ENCODE assay signal across 8 cellular contexts in the genomic region with DNA sequence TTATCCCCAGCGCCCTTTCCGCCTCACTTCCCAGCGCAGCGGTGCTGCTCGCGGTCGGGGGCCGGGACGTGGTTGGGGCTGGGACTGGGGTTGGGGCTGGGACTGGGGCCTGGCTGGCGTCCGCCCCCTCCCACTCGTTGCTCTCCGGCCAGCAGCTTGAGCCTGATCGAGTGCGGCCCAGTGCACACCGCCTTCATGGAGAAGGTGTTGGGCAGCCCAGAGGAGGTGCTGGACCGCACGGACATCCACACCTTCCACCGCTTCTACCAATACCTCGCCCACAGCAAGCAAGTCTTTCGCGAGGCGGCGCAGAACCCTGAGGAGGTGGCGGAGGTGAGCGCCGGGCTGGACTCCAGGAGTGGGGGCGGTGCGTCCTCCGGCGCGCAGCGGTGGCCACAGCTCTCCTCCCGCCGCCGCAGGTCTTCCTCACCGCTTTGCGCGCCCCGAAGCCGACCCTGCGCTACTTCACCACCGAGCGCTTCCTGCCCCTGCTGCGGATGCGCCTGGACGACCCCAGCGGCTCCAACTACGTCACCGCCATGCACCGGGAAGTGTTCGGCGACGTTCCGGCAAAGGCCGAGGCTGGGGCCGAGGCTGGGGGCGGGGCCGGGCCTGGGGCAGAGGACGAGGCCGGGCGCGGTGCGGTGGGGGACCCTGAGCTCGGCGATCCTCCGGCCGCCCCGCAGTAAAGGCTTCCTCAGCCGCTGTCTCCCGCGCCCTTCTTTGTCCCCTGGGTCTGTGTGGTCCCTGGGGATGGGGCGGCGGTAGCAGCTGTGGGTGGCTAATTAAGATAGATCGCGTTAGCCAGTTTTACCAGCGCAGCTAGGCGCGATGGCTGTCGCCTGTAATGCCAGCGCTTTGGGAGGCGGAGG. TPM values are rescaled to one million over a fixed set of nuclear protein-coding genes. Genes with fewer than 3 reads are reported as not detected.
DNase-seq lines count a peak whose midpoint lies in the region; TF ChIP-seq lines count a peak whose summit lies in the region.

No MANE protein-coding gene starts in this region.

- H3K27me3 ChIP-seq in GM23248 (replicated peaks; ENCODE audit: insufficient read depth), result no peaks in the 10 kb centered on the region
- no peaks in the 10 kb centered on the region for H3K27me3 ChIP-seq in Loucy (ENCODE audit: insufficient read depth, low read length, poor library complexity, severe bottlenecking)
- no peaks in the 10 kb centered on the region for H3K27me3 ChIP-seq in SK-N-SH (ENCODE audit: insufficient read depth)
- no peaks in the 10 kb centered on the region for H3K27me3 ChIP-seq in transverse colon

- intact Hi-C loops in transverse colon (cut with DNase I; ENCODE audit: low total_unique reads), result no loop called here

- H3K9ac ChIP-seq in GM23248, result peak overlapping the region; percentile 91
- peak overlapping the region; percentile 88 for H3K9ac ChIP-seq in Loucy (ENCODE audit: low read depth, low read length, poor library complexity, severe bottlenecking)
- H3K9ac ChIP-seq in SK-N-SH, result peak overlapping the region; percentile 87

- peak; percentile 89 for TF ChIP-seq POLR2A in transverse colon (IDR thresholded peaks at IDR 0.05)

- H3K4me3 ChIP-seq in GM23248 (peak overlapping the region; percentile 86), Loucy (ENCODE audit: low read length, poor library complexity, severe bottlenecking) (peak overlapping the region; percentile 98), SK-N-SH (ENCODE audit: low read depth in 2 of 2, low read length in 1 of 2) (peak overlapping the region; percentile 79 to 89), transverse colon (peak overlapping the region; percentile 58 to 74 (median 70))

- peak overlapping the region; percentile 89 for H3K4me3 Mint-ChIP-seq in activated naive CD8-positive, alpha-beta T cell

- CTCF ChIA-PET in SK-N-SH (lab: Yijun Ruan, JAX), result interaction anchor here (0.7 to 2.5 kb wide), 9 partner anchors 11 to 243 kb away, joined by 3 to 8 read pairs (median 3); a partner anchor contains a TSS

- H3K9me3 ChIP-seq in GM23248 (ENCODE audit: low read depth) (no peaks in the 10 kb centered on the region), Loucy (ENCODE audit: insufficient read depth, low read depth, low read length) (no peaks in the 10 kb centered on the region), SK-N-SH (no peaks in the 10 kb centered on the region), transverse colon (no peaks in the 10 kb centered on the region)

- H3K4me2 ChIP-seq in GM23248 (ENCODE audit: unreplicated experiment) (peak overlapping the region; percentile 91), Loucy (ENCODE audit: low read depth, low read length, poor library complexity, severe bottlenecking) (peak overlapping the region; percentile 87), SK-N-SH (peak overlapping the region; percentile 97)

- no peak for TF ChIP-seq CTCF in Loucy (conservative IDR thresholded peaks at IDR 0.05; ENCODE audit: low read length)
- TF ChIP-seq CTCF in SK-N-SH (IDR thresholded peaks at IDR 0.05), result no peak
- no peak for TF ChIP-seq CTCF in transverse colon (IDR thresholded peaks at IDR 0.05)

- H3K79me2 ChIP-seq in GM23248 (ENCODE audit: insufficient read depth), result peaks cover 29% of the 10 kb centered on the region
- H3K79me2 ChIP-seq in Loucy (ENCODE audit: insufficient read depth, low read length), result peaks cover 29% of the 10 kb centered on the region
- peaks cover 45% of the 10 kb centered on the region for H3K79me2 ChIP-seq in SK-N-SH (ENCODE audit: insufficient read depth)

- H3K9me3 Mint-ChIP-seq in activated naive CD8-positive, alpha-beta T cell (ENCODE audit: low read depth), result no peaks in the 10 kb centered on the region

- no peaks in the 10 kb centered on the region for H3K36me3 ChIP-seq in GM23248 (ENCODE audit: low read depth)
- H3K36me3 ChIP-seq in Loucy (ENCODE audit: insufficient read depth, low read length), result no peaks in the 10 kb centered on the region
- peaks cover 0 to 3% of the 10 kb centered on the region in 2 experiments for H3K36me3 ChIP-seq in SK-N-SH (replicated peaks in 1 of 2; ENCODE audit: control insufficient read depth in 1 of 2, insufficient read depth in 2 of 2, low read length in 1 of 2)
- no peaks in the 10 kb centered on the region for H3K36me3 ChIP-seq in transverse colon

- H3K36me3 Mint-ChIP-seq in activated naive CD8-positive, alpha-beta T cell, result no peaks in the 10 kb centered on the region

- TF ChIP-seq RAD21 in SK-N-SH (IDR thresholded peaks at IDR 0.05; ENCODE audit: low read length), result no peak

- H3K9me2 ChIP-seq in GM23248 (ENCODE audit: insufficient read depth) (no peaks in the 10 kb centered on the region), Loucy (replicated peaks; ENCODE audit: low read depth, low read length) (no peaks in the 10 kb centered on the region), SK-N-SH (no peaks in the 10 kb centered on the region)

- H3K27ac ChIP-seq in GM23248, result peak overlapping the region; percentile 43
- peak overlapping the region; percentile 69 to 74 for H3K27ac ChIP-seq in SK-N-SH (ENCODE audit: low read depth in 2 of 2, low read length in 1 of 2)
- peak overlapping the region; percentile 84 to 95 (median 91) for H3K27ac ChIP-seq in transverse colon

- H2AFZ ChIP-seq in GM23248, result peak overlapping the region; percentile 85
- peak overlapping the region; percentile 89 for H2AFZ ChIP-seq in Loucy (ENCODE audit: low read length)
- H2AFZ ChIP-seq in SK-N-SH (ENCODE audit: low read depth), result peak overlapping the region; percentile 72; the same call in 1 of the 2 replicates

- H3K4me1 ChIP-seq in GM23248 (ENCODE audit: insufficient read depth) (0 out of 2 replicates have a peak, but pooled peaks cover 7% of the 10 kb centered on the region), Loucy (ENCODE audit: insufficient read depth, low read length, poor library complexity, severe bottlenecking) (peaks cover 11% of the 10 kb centered on the region), SK-N-SH (ENCODE audit: control insufficient read depth in 1 of 2, insufficient read depth in 2 of 2, low read depth in 1 of 2, low read length in 1 of 2) (peaks cover 2 to 20% of the 10 kb centered on the region in 2 experiments; a peak in 1 of 4 replicates), transverse colon (peaks cover 0 to 28% (median 19%) of the 10 kb centered on the region in 4 donors)

- no peak for TF ChIP-seq EP300 in SK-N-SH (IDR thresholded peaks at IDR 0.05; ENCODE audit: borderline replicate concordance in 1 of 2, low read depth in 1 of 2, low read length in 1 of 2)
- no peak for TF ChIP-seq EP300 in transverse colon (IDR thresholded peaks at IDR 0.05; ENCODE audit: low read depth)

- POLR2A ChIA-PET in SK-N-SH (lab: Yijun Ruan, JAX), result interaction anchor here (0.6 to 2.3 kb wide), 8 partner anchors 10 to 444 kb away, joined by 3 to 17 read pairs (median 4); a partner anchor contains a TSS

- peak; percentile 84 for DNase-seq in EH (ENCODE audit: low read depth)
- peak; percentile 83 for DNase-seq in GM23248
- DNase-seq in SK-N-SH, result peak; percentile 96
- peak; percentile 88 for DNase-seq in glomerular visceral epithelial cell (ENCODE audit: extremely low spot score)
- DNase-seq in occipital lobe (lab: John Stamatoyannopoulos, UW), result peak; percentile 82
- DNase-seq in transverse colon, result peak; percentile 92

- H3K27ac Mint-ChIP-seq in activated naive CD8-positive, alpha-beta T cell, result peak overlapping the region; percentile 88

- H3K27me3 Mint-ChIP-seq in activated naive CD8-positive, alpha-beta T cell, result no peaks in the 10 kb centered on the region

- H3F3A ChIP-seq in GM23248 (ENCODE audit: insufficient read depth) (no peaks in the 10 kb centered on the region), Loucy (ENCODE audit: low read depth) (no peaks in the 10 kb centered on the region), SK-N-SH (replicated peaks; ENCODE audit: insufficient read depth) (peaks cover 8% of the 10 kb centered on the region)

- in situ Hi-C loops in GM23248 (cut with MboI), result no loop called here
- in situ Hi-C loops in transverse colon (cut with MboI; ENCODE audit: low pct_ligation_motif_present in 1 of 4, low pct_unique_long_range_greater_than_20kb in 1 of 4, low sequenced_read_pairs in 3 of 4), result no loop called here

- WGBS in GM23248 (ENCODE audit: low coverage in 1 of 2, low lambda C conversion rate in 2 of 2, missing lambda C conversion rate in 2 of 2), 2 experiments, result 3% methylated on average over 61 to 63 of the region's 82 CpGs
- WGBS in SK-N-SH (ENCODE audit: low lambda C conversion rate), result 1% methylated on average over 35 of the region's 82 CpGs
- 0 to 1% methylated on average over 3 to 75 of the region's 82 CpGs for whole genome bisulfite sequencing in transverse colon (ENCODE audit: low coverage in 1 of 2), 2 donors

- H4K20me1 ChIP-seq in GM23248 (ENCODE audit: insufficient read depth) (no peaks in the 10 kb centered on the region), Loucy (ENCODE audit: insufficient read depth, low read length, poor library complexity, severe bottlenecking) (peaks cover 11% of the 10 kb centered on the region), SK-N-SH (ENCODE audit: insufficient read depth) (no peaks in the 10 kb centered on the region)

- peaks cover 19% of the 10 kb centered on the region for H3K4me1 Mint-ChIP-seq in activated naive CD8-positive, alpha-beta T cell (ENCODE audit: low read depth)

RNA-seq across cellular contexts. Expression of a gene that starts 1.8 kb away (rescaled TPM):
- 0.76 and 2.3 TPM in 2 replicates for total RNA-seq in GM23248 (2014; rRNA removed; shearing (Covaris generic))
- polyA plus RNA-seq in GM23248 (2016; fragmentation: Nextera tagmentation; extraction: Ambion mirVana), result 2.6 and 3.0 TPM in 2 replicates
- 1.2 and 1.3 TPM in 2 replicates for polyA plus RNA-seq in SK-N-SH (2012; rRNA removed)
- polyA plus RNA-seq in SK-N-SH (2012; cell fraction: cytosol; rRNA removed), result 0.49 and 0.83 TPM in 2 replicates
- 2.2 and 3.7 TPM in 2 replicates for polyA plus RNA-seq in SK-N-SH (2012; cell fraction: nucleus; rRNA removed)
- 0.62 TPM for total RNA-seq in occipital lobe
- total RNA-seq in transverse colon, result 1 to 10 TPM in 1 of 4 donors, under 1 TPM in 2, not detected in 1; 0.41 to 2.2 (median 0.95) TPM

RNA-seq across cellular contexts. Expression of a gene that starts 7.5 kb away (rescaled TPM):
- total RNA-seq in GM23248 (2014; rRNA removed; shearing (Covaris generic)), result 19.2 and 22.7 TPM in 2 replicates
- polyA plus RNA-seq in GM23248 (2016; fragmentation: Nextera tagmentation; extraction: Ambion mirVana) (50.1 and 56.9 TPM in 2 replicates), SK-N-SH (2012; rRNA removed) (56.6 and 69.4 TPM in 2 replicates)
- 32.0 and 48.4 TPM in 2 replicates for polyA plus RNA-seq in SK-N-SH (2012; cell fraction: cytosol; rRNA removed)
- polyA plus RNA-seq in SK-N-SH (2012; cell fraction: nucleus; rRNA removed), result 145 and 151 TPM in 2 replicates
- total RNA-seq in occipital lobe (3.6 TPM), transverse colon (10 to 100 TPM; 46.4 to 91.7 (median 57.6) TPM)

RNA-seq across cellular contexts. Expression of a gene that starts 12.4 kb away (rescaled TPM):
- 29.3 and 30.8 TPM in 2 replicates for total RNA-seq in GM23248 (2014; rRNA removed; shearing (Covaris generic))
- polyA plus RNA-seq in GM23248 (2016; fragmentation: Nextera tagmentation; extraction: Ambion mirVana) (37.0 and 39.3 TPM in 2 replicates), SK-N-SH (2012; rRNA removed) (44.5 and 66.4 TPM in 2 replicates)
- 33.1 and 41.8 TPM in 2 replicates for polyA plus RNA-seq in SK-N-SH (2012; cell fraction: cytosol; rRNA removed)
- 154 and 172 TPM in 2 replicates for polyA plus RNA-seq in SK-N-SH (2012; cell fraction: nucleus; rRNA removed)
- total RNA-seq in occipital lobe (25.1 TPM), transverse colon (100 to 1,000 TPM in 3 of 4 donors, 10 to 100 TPM in 1; 81.3 to 191 (median 143) TPM)

RNA-seq across cellular contexts. Expression of a gene that starts 18.4 kb away (rescaled TPM):
- 68.1 and 83.1 TPM in 2 replicates for total RNA-seq in GM23248 (2014; rRNA removed; shearing (Covaris generic))
- polyA plus RNA-seq in GM23248 (2016; fragmentation: Nextera tagmentation; extraction: Ambion mirVana) (36.8 and 39.4 TPM in 2 replicates), SK-N-SH (2012; rRNA removed) (25.0 and 33.9 TPM in 2 replicates)
- 11.8 and 23.1 TPM in 2 replicates for polyA plus RNA-seq in SK-N-SH (2012; cell fraction: cytosol; rRNA removed)
- 87.3 and 99.7 TPM in 2 replicates for polyA plus RNA-seq in SK-N-SH (2012; cell fraction: nucleus; rRNA removed)
- total RNA-seq in occipital lobe (8.6 TPM), transverse colon (10 to 100 TPM; 35.4 to 95.7 (median 66.2) TPM)

RNA-seq across cellular contexts. Expression of a gene that starts 23.0 kb away (rescaled TPM):
- total RNA-seq in GM23248 (2014; rRNA removed; shearing (Covaris generic)), result 8.2 and 8.9 TPM in 2 replicates
- polyA plus RNA-seq in GM23248 (2016; fragmentation: Nextera tagmentation; extraction: Ambion mirVana) (11.1 and 12.0 TPM in 2 replicates), SK-N-SH (2012; rRNA removed) (14.2 and 17.3 TPM in 2 replicates)
- polyA plus RNA-seq in SK-N-SH (2012; cell fraction: cytosol; rRNA removed), result 15.8 and 20.1 TPM in 2 replicates
- 23.6 and 31.7 TPM in 2 replicates for polyA plus RNA-seq in SK-N-SH (2012; cell fraction: nucleus; rRNA removed)
- total RNA-seq in occipital lobe (6.6 TPM), transverse colon (1 to 10 TPM in 2 of 4 donors, under 1 TPM in 1, not detected in 1; 0.96 to 2.6 (median 1.3) TPM)

Comparison
In these comparisons a context has a peak if more than half of its experiments do, and no peak if none do; other contexts are left out.
1. Peak in every context shown above with its lines: DNase-seq, H3K4me3 ChIP-seq and H3K27ac ChIP-seq.